4 cellular contexts compared by ENCODE assay signal in the genomic region with DNA sequence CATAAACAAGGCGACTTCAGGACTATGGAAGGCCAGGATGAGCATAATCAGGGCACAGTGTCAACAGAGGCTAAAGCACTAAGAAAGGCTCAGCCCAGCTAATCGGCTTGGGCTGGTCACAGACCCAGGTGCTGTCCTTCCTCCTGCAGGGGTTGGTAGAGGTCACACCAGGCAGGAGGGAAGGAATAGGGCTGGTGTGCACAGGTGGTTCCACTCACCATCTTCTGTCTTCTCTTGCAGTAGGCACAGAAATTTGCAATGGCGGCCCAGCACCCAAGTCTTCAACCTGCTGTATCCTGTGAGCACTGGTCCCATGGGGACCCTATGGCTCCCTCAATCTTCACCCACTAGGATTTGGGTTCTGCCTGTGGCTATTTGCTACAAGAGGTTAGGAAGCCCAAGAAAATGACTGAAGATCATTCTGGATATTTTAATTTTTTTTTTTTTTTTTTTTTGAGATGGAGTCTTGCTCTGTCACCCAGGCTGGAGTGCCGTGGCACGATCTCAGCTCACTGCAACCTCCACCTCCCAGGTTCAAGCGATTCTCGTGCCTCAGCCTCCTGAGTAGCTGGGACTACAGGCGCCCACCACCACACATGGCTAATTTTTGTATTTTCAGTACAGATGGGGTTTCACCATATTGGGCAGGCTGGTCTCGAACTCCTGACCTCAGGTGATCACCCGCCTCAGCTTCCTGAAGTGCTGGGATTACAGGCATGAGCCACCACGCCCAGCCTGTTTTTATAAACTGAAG. TPM values are rescaled to one million over a fixed set of nuclear protein-coding genes. Genes with fewer than 3 reads are reported as not detected.
"Had no signal": no experiment of that assay in that cellular context is flagged by ENCODE, and none has a peak within 500 bp of the region (broad histone marks: within the 10 kb centered on the region; RNA-seq: fewer than 3 reads in every experiment).

No MANE protein-coding gene starts in this region.

RNA-seq across cellular contexts. Expression of a gene that starts 19.0 kb away (rescaled TPM):
- total RNA-seq: NCI-H460, OCI-LY7, PC-3, SJSA1 had no signal

RNA-seq across cellular contexts. Expression of a gene that starts 44.6 kb away (rescaled TPM):
- total RNA-seq: NCI-H460, OCI-LY7, PC-3, SJSA1 had no signal
